Comparison of ENCODE assay signal across 9 cellular contexts in genomic region chr5:119031047-119031886, GRCh38. TPM values are rescaled to one million over a fixed set of nuclear protein-coding genes. Genes with fewer than 3 reads are reported as not detected.
A peak's percentile ranks its signal among the peaks of the same experiment; 100 is the strongest.
DNase-seq lines count a peak whose midpoint lies in the region; ATAC-seq, FAIRE-seq and TF ChIP-seq lines count a peak whose summit lies in the region.
"Had no signal": no experiment of that assay in that cellular context is flagged by ENCODE, and none has a peak within 500 bp of the region (broad histone marks: within the 10 kb centered on the region; RNA-seq: fewer than 3 reads in every experiment).

No MANE protein-coding gene starts in this region.

- H3K4ac ChIP-seq in H1 (replicated peaks; ENCODE audit: insufficient read length, low read depth, low read length): no peak overlapping the region

- H3K14ac ChIP-seq in H1 (ENCODE audit: insufficient read length): no peak overlapping the region

- no peaks in the 10 kb centered on the region for H4K20me1 ChIP-seq in H1 (replicated peaks in 1 of 2; ENCODE audit: control insufficient read depth in 1 of 2, insufficient read depth in 2 of 2, low read length in 2 of 2)
- H4K20me1 ChIP-seq in PC-9 (ENCODE audit: insufficient read depth): no peaks in the 10 kb centered on the region

- no peak overlapping the region for H2BK12ac ChIP-seq in H1 (ENCODE audit: low read depth, low read length)

- H3K18ac ChIP-seq in H1 (ENCODE audit: extremely low read depth, low read length): no peak overlapping the region

- no peak for TF ChIP-seq RAD21 in H1 (IDR thresholded peaks at IDR 0.05 in 1 of 2, conservative IDR thresholded peaks at IDR 0.05 in 1 of 2; ENCODE audit: low read depth in 2 of 2, low read length in 2 of 2)

- no peak overlapping the region for H2BK5ac ChIP-seq in H1 (ENCODE audit: low read depth, low read length)

- H4K5ac ChIP-seq in H1 (ENCODE audit: insufficient read length, low read depth, low read length): no peak overlapping the region

- no peaks in the 10 kb centered on the region for H3K9me2 ChIP-seq in PC-9 (ENCODE audit: insufficient read depth)

- H3K23me2 ChIP-seq in H1 (ENCODE audit: low read depth, low read length): no peaks in the 10 kb centered on the region

- DNase-seq in H1 (ENCODE audit: low read depth in 1 of 2, low spot score in 2 of 2) (no peak), dorsolateral prefrontal cortex (no peak), ovary (no peak), PC-9 (no peak), Right ventricle myocardium superior (no peak)
- DNase-seq: nucleus accumbens had no signal

- CTCF ChIA-PET in H1 (lab: Charles Lee; ENCODE audit: partially characterized antibody) (interaction anchor here (0.5 to 1.4 kb wide), 4 partner anchors 9 to 95 kb away, joined by 3 to 4 read pairs (median 3); no protein-coding TSS in a partner anchor), PC-9 (lab: Charles Lee) (no interaction called here)

- H2BK20ac ChIP-seq in H1 (ENCODE audit: low read length): no peak overlapping the region

- H3K23ac ChIP-seq in H1 (ENCODE audit: insufficient read length): no peak overlapping the region

- no peak overlapping the region for H3K56ac ChIP-seq in H1 (replicated peaks; ENCODE audit: insufficient read length, low read depth, low read length)

- H3K4me3 ChIP-seq in H1 (ENCODE audit: extremely low read depth in 1 of 4, insufficient read depth in 2 of 4, low read depth in 3 of 4, low read length in 4 of 4) (no peak overlapping the region), dorsolateral prefrontal cortex (no peak overlapping the region), ovary (no peak overlapping the region), PC-9 (no peak overlapping the region)

- H3K27me3 ChIP-seq in H1 (replicated peaks in 1 of 4; ENCODE audit: control insufficient read depth in 3 of 4, extremely low read depth in 1 of 4, insufficient read depth in 3 of 4, low read length in 3 of 4) (no peaks in the 10 kb centered on the region), dorsolateral prefrontal cortex (no peaks in the 10 kb centered on the region), ovary (no peaks in the 10 kb centered on the region), PC-9 (ENCODE audit: insufficient read depth, low read depth) (no peaks in the 10 kb centered on the region)

- POLR2A ChIA-PET in H1 (lab: Charles Lee; ENCODE audit: partially characterized antibody) (no interaction called here), PC-9 (lab: Charles Lee; ENCODE audit: unreplicated experiment) (no interaction called here)

- H3K4me1 ChIP-seq in H1 (replicated peaks in 1 of 4; ENCODE audit: control insufficient read depth in 3 of 4, insufficient read depth in 4 of 4, low read length in 3 of 4) (peaks cover 0 to 10% (median 6%) of the 10 kb centered on the region in 4 experiments; a peak in 4 of 7 replicates), ovary (ENCODE audit: insufficient read depth) (no peaks in the 10 kb centered on the region), PC-9 (replicated peaks; ENCODE audit: insufficient read depth) (peaks cover 4% of the 10 kb centered on the region; the same call in 1 of the 2 replicates)

- peak; percentile 24 for FAIRE-seq in H1 (lab: Jason Lieb, UNC)

- peak; percentile 84 for ATAC-seq in GM18517 (IDR thresholded peaks at IDR 0.05; ENCODE audit: unreplicated experiment)
- ATAC-seq in GM21529 (IDR thresholded peaks at IDR 0.05; ENCODE audit: unreplicated experiment): peak; percentile 83
- peak; percentile 86 for ATAC-seq in HG03439 (IDR thresholded peaks at IDR 0.05; ENCODE audit: unreplicated experiment)
- ATAC-seq in Right ventricle myocardium superior (ENCODE audit: poor library complexity): no peak

- no peaks in the 10 kb centered on the region for H3K79me1 ChIP-seq in H1 (ENCODE audit: low read depth, low read length)

- no peak for TF ChIP-seq CTCF in H1 (IDR thresholded peaks at IDR 0.05; ENCODE audit: control extremely low read depth in 1 of 3, insufficient read depth in 1 of 3, low read depth in 1 of 3, low read length in 3 of 3)
- no peak for TF ChIP-seq CTCF in dorsolateral prefrontal cortex (IDR thresholded peaks at IDR 0.05 in 54 of 56, conservative IDR thresholded peaks at IDR 0.05 in 2 of 56; ENCODE audit: low read depth in 1 of 56, partially characterized antibody in 56 of 56)
- TF ChIP-seq CTCF in ovary (IDR thresholded peaks at IDR 0.05): no peak
- TF ChIP-seq CTCF in PC-9 (conservative IDR thresholded peaks at IDR 0.05): no peak

- H3K4me2 ChIP-seq in H1 (ENCODE audit: insufficient read depth in 1 of 2, low read depth in 2 of 2, low read length in 2 of 2) (0 out of 4 replicates have a peak overlapping the region, but pooled peaks of 1 of the 2 experiments have one; percentile 6), PC-9 (no peak overlapping the region)

- TF ChIP-seq EP300 in H1 (IDR thresholded peaks at IDR 0.05; ENCODE audit: borderline replicate concordance in 1 of 2, low read depth in 2 of 2, low read length in 2 of 2) (no peak), ovary (IDR thresholded peaks at IDR 0.05) (no peak)

- WGBS in H1 (ENCODE audit: extremely low coverage in 1 of 2, insufficient coverage in 1 of 2, insufficient read length in 1 of 2, insufficient replicate concordance in 2 of 2, low coverage in 1 of 2, low lambda C conversion rate in 2 of 2, missing lambda C conversion rate in 1 of 2), 2 experiments: 63% methylated on average over 5 of the region's 5 CpGs; no CpG with 5 or more reads in 1 of the 2 experiments
- WGBS in ovary, 3 donors: 61 to 75% (median 73%) methylated on average over 5 of the region's 5 CpGs

- H2AK5ac ChIP-seq in H1 (ENCODE audit: low read depth, low read length): no peak overlapping the region

- H2BK15ac ChIP-seq in H1 (ENCODE audit: low read length): no peak overlapping the region

- H3K27ac ChIP-seq in H1 (ENCODE audit: low read depth, low read length) (no peak overlapping the region), dorsolateral prefrontal cortex (no peak overlapping the region), ovary (no peak overlapping the region), PC-9 (no peak overlapping the region)

- no peaks in the 10 kb centered on the region for H3K36me3 ChIP-seq in H1 (ENCODE audit: control insufficient read depth in 2 of 4, insufficient read depth in 4 of 4, low read length in 3 of 4)
- no peaks in the 10 kb centered on the region for H3K36me3 ChIP-seq in ovary
- H3K36me3 ChIP-seq in PC-9 (ENCODE audit: low read depth): no peaks in the 10 kb centered on the region

- no peak overlapping the region for H4K8ac ChIP-seq in H1 (ENCODE audit: extremely low read depth, insufficient read depth, low read length)

- intact Hi-C loops in dorsolateral prefrontal cortex (cut with DNase I) (no loop called here), ovary (cut with DNase I) (loop anchor here in 1 of 4 donors (10.0 kb wide), 1 partner anchor 1764 kb away; no protein-coding TSS in a partner anchor), PC-9 (cut with micrococcal nuclease; ENCODE audit: unreplicated experiment) (no loop called here), Right ventricle myocardium superior (cut with DNase I) (no loop called here)

- H2AFZ ChIP-seq in H1 (ENCODE audit: low read length): no peak overlapping the region
- H2AFZ ChIP-seq in PC-9: no peak overlapping the region

- H3K9me3 ChIP-seq in H1 (ENCODE audit: insufficient read depth in 2 of 2, low read depth in 1 of 2, low read length in 1 of 2): no peaks in the 10 kb centered on the region
- no peaks in the 10 kb centered on the region for H3K9me3 ChIP-seq in ovary
- H3K9me3 ChIP-seq in PC-9 (ENCODE audit: insufficient read depth, low read depth): no peaks in the 10 kb centered on the region

- BruUV-seq in PC-9 (replicated peaks; lab: Mats Ljungman, UMichigan): no TSS peak

- H4K91ac ChIP-seq in H1 (replicated peaks; ENCODE audit: insufficient read length, low read length): no peak overlapping the region

- no peak overlapping the region for H2BK120ac ChIP-seq in H1 (replicated peaks; ENCODE audit: low read depth, low read length)

- H3K79me2 ChIP-seq in H1 (ENCODE audit: control insufficient read depth in 1 of 2, insufficient read depth in 2 of 2, low read length in 2 of 2) (no peaks in the 10 kb centered on the region), PC-9 (ENCODE audit: low read depth) (no peaks in the 10 kb centered on the region)

- TF ChIP-seq POLR2A in H1 (IDR thresholded peaks at IDR 0.05; ENCODE audit: control extremely low read depth in 1 of 2, low read depth in 2 of 2, low read length in 2 of 2) (no peak), ovary (IDR thresholded peaks at IDR 0.05) (no peak)

- H3F3A ChIP-seq in PC-9 (ENCODE audit: insufficient read depth, low read depth): no peaks in the 10 kb centered on the region

- H3K9ac ChIP-seq in H1 (replicated peaks in 1 of 4; ENCODE audit: extremely low read depth in 1 of 4, low read depth in 3 of 4, low read length in 3 of 4): no peak overlapping the region; a peak in 1 of 7 replicates

RNA-seq across cellular contexts. Expression of gene DMXL1, which starts 39.6 kb away (rescaled TPM):
- total RNA-seq in H1 (2021; fragmentation: NEBNext Ultra II Directional; extraction: Animal tissue kit (Norgen Biotek cat#: 25700)): 43.9 and 44.8 TPM in 2 replicates
- polyA plus RNA-seq in H1 (2011; rRNA removed) (7.7 and 10.1 TPM in 2 replicates), ovary (10 to 100 TPM; 11.9 to 19.2 TPM)
- 13.5 TPM for polyA plus RNA-seq in H1 (2011; cell fraction: cytosol; rRNA removed)
- polyA plus RNA-seq in H1 (2011; cell fraction: nucleus; rRNA removed): 14.2 TPM
- 12.4 to 20.1 TPM (median 14.3 TPM) in 4 replicates for polyA plus RNA-seq in H1 (2012, experiment 1 of 2)
- 0.81 TPM for polyA plus RNA-seq in H1 (2012, experiment 2 of 2)
- polyA plus RNA-seq in H1 (2013, experiment 1 of 2): 17.4 TPM
- 14.7 TPM for polyA plus RNA-seq in H1 (2013, experiment 2 of 2)
- polyA minus RNA-seq in H1 (2011; rRNA and poly(A)+ RNA removed): 56.2 and 78.7 TPM in 2 replicates
- 33.1 TPM for polyA minus RNA-seq in H1 (2011; cell fraction: cytosol; rRNA and poly(A)+ RNA removed)
- 108 TPM for polyA minus RNA-seq in H1 (2011; cell fraction: nucleus; rRNA and poly(A)+ RNA removed)
- total RNA-seq in dorsolateral prefrontal cortex (100 to 1,000 TPM in 9 of 120 experiments, 10 to 100 TPM in 111; 59.0 to 112 (median 84.6) TPM), ovary (10 to 100 TPM; 33.9 to 50.1 (median 40.6) TPM), PC-9 (2021) (19.7 and 27.3 TPM in 2 replicates), Right ventricle myocardium superior (23.3 TPM)

RNA-seq across cellular contexts. Expression of gene DTWD2, which starts 42.9 kb away (rescaled TPM):
- 15.0 and 17.1 TPM in 2 replicates for total RNA-seq in H1 (2021; fragmentation: NEBNext Ultra II Directional; extraction: Animal tissue kit (Norgen Biotek cat#: 25700))
- 4.3 and 5.4 TPM in 2 replicates for polyA plus RNA-seq in H1 (2011; rRNA removed)
- polyA plus RNA-seq in H1 (2011; cell fraction: cytosol; rRNA removed): 4.0 TPM
- 2.8 TPM for polyA plus RNA-seq in H1 (2011; cell fraction: nucleus; rRNA removed)
- 1.8 to 4.1 TPM (median 2.7 TPM) in 4 replicates for polyA plus RNA-seq in H1 (2012, experiment 1 of 2)
- polyA plus RNA-seq in H1 (2012, experiment 2 of 2): 1.5 TPM
- 7.0 TPM for polyA plus RNA-seq in H1 (2013, experiment 1 of 2)
- 7.2 TPM for polyA plus RNA-seq in H1 (2013, experiment 2 of 2)
- 3.9 and 6.1 TPM in 2 replicates for polyA minus RNA-seq in H1 (2011; rRNA and poly(A)+ RNA removed)
- polyA minus RNA-seq in H1 (2011; cell fraction: cytosol; rRNA and poly(A)+ RNA removed): 4.3 TPM
- polyA minus RNA-seq in H1 (2011; cell fraction: nucleus; rRNA and poly(A)+ RNA removed): 6.5 TPM
- 10 to 100 TPM in 43 of 120 experiments, 1 to 10 TPM in 77; 5.6 to 15.5 (median 9.1) TPM for total RNA-seq in dorsolateral prefrontal cortex
- total RNA-seq in ovary: 10 to 100 TPM in 1 of 7 donors, 1 to 10 TPM in 6; 3.2 to 12.5 (median 5.3) TPM
- polyA plus RNA-seq in ovary: 1 to 10 TPM; 1.5 to 5.3 TPM
- 3.3 and 4.9 TPM in 2 replicates for total RNA-seq in PC-9 (2021)
- total RNA-seq in Right ventricle myocardium superior: 11.8 TPM
